ENCODE assay signal across 14 cellular contexts in the genomic region with DNA sequence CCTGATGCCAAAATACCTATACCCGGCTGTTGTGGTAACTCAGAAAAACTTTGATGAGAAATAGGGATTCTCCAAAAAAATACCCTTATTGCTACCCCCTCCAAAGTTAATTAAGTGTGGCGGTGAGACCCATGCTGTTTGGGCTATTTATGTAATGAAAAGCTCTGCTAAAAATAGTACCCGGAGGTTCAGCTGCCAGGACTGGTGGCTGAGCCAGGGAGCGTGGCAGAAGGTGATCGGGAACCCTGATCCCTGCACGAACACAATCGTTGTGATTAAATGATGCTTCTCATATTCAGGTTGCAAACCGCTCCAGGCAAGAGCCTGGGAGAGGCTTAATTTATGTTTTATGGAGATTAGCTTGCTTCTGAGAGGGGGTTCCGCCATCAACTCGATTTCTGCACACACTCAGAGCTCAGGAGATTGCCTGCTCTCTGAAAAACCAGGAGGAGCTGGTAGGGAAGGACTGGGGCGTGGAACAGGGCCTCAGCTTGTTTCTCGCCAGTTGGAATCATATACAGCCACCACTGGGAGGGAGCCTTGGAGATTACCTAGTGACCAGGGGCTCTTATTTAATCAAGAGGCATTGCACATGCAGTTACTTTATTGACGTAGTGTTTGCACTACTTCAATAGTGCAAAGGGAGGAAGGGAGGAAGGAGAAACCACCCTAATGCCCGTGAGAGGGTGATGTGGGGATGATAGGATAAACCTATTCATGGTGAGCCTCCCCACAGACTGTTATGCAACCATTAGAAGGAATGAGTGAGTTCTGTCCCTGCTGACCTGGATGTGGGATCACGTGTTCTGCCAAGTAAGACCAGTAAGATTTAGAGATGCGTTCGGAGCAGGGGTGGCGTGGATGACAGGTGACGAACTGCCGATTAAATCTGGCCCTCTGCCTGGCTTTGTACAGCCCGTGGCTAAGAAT. TPM values are rescaled to one million over a fixed set of nuclear protein-coding genes. Genes with fewer than 3 reads are reported as not detected.
DNase-seq lines count a peak whose midpoint lies in the region; ATAC-seq and TF ChIP-seq lines count a peak whose summit lies in the region.
"Had no signal": no experiment of that assay in that cellular context is flagged by ENCODE, and none has a peak within 500 bp of the region (broad histone marks: within the 10 kb centered on the region; RNA-seq: fewer than 3 reads in every experiment).

No MANE protein-coding gene starts in this region.

- ATAC-seq in WTC11, result no peak
- peak; percentile 71 to 73 for ATAC-seq in left cardiac atrium
- peak; percentile 29 to 58 for ATAC-seq in gastrocnemius medialis
- ATAC-seq in stimulated activated effector memory CD8-positive, alpha-beta T cell treated with anti-CD3 and anti-CD28 coated beads, Interleukin-12 subunit alpha, Interleukin-12 subunit beta, amount 100 ng/mL, for 72 hours, result no peak
- ATAC-seq in GM18870 (IDR thresholded peaks at IDR 0.05; ENCODE audit: unreplicated experiment), result no peak

- H3K27me3 Mint-ChIP-seq in WTC11 (ENCODE audit: low read depth), result no peaks in the 10 kb centered on the region
- H3K27me3 Mint-ChIP-seq: activated CD4-positive, alpha-beta memory T cell treated with anti-CD3 and anti-CD28 coated beads, Interleukin-2, amount 10 ng/mL, durations not matched to agents 7 days and 5 days had no signal

- H3K9me3 ChIP-seq in gastrocnemius medialis, result no peaks in the 10 kb centered on the region
- H3K9me3 ChIP-seq: testis had no signal

- peaks cover 20% of the 10 kb centered on the region for H3K36me3 Mint-ChIP-seq in WTC11
- peaks cover 14% of the 10 kb centered on the region for H3K36me3 Mint-ChIP-seq in stimulated activated effector memory CD8-positive, alpha-beta T cell treated with anti-CD3 and anti-CD28 coated beads, Interleukin-12 subunit alpha, Interleukin-12 subunit beta, amount 100 ng/mL, for 72 hours

- 40 to 44% methylated on average over 21 of the region's 21 CpGs for WGBS in lower leg skin, 2 donors

- no peak for TF ChIP-seq POLR2A in gastrocnemius medialis (IDR thresholded peaks at IDR 0.05)
- no peak for TF ChIP-seq POLR2A in lower leg skin (IDR thresholded peaks at IDR 0.05)

- intact Hi-C loops in left cardiac atrium (cut with DNase I) (no loop called here), gastrocnemius medialis (cut with DNase I; ENCODE audit: low total_unique reads) (loop anchor here (5.0 kb wide), 1 partner anchor 109 kb away; no protein-coding TSS in a partner anchor), lower leg skin (cut with DNase I; ENCODE audit: low total_unique reads) (no loop called here)

- peaks cover 19 to 20% of the 10 kb centered on the region in 2 donors for H3K4me1 ChIP-seq in gastrocnemius medialis
- H3K4me1 ChIP-seq: testis had no signal

- POLR2A ChIA-PET in WTC11 (lab: Charles Lee), result no interaction called here

- peak; percentile 29 for DNase-seq in NCI-H1694 treated with DMSO at 0.1 percent for 48 hours (lab: John Stamatoyannopoulos, UW)
- no peak for DNase-seq in WTC11 (ENCODE audit: low spot score)
- no peak for DNase-seq in left cardiac atrium
- no peak for DNase-seq in gastrocnemius medialis
- no peak for DNase-seq in lower leg skin (ENCODE audit: low spot score in 2 of 2)
- no peak for DNase-seq in stimulated activated effector memory CD8-positive, alpha-beta T cell treated with anti-CD3 and anti-CD28 coated beads, Interleukin-12 subunit alpha, Interleukin-12 subunit beta, amount 100 ng/mL, for 72 hours (ENCODE audit: low spot score in 2 of 2)
- no peak for DNase-seq in hippocampal formation (lab: John Stamatoyannopoulos, UW)
- DNase-seq: activated CD4-positive, alpha-beta memory T cell treated with anti-CD3 and anti-CD28 coated beads, Interleukin-2, amount 10 ng/mL, durations not matched to agents 7 days and 5 days; DMS153; NCI-H1436; NCI-H446 treated with DMSO at 0.1 percent for 48 hours; testis had no signal

- peaks cover 27% of the 10 kb centered on the region for H3K4me1 Mint-ChIP-seq in WTC11
- H3K4me1 Mint-ChIP-seq in stimulated activated effector memory CD8-positive, alpha-beta T cell treated with anti-CD3 and anti-CD28 coated beads, Interleukin-12 subunit alpha, Interleukin-12 subunit beta, amount 100 ng/mL, for 72 hours, result peaks cover 7% of the 10 kb centered on the region

- H3K4me3 ChIP-seq in gastrocnemius medialis (peak overlapping the region in 2 of 4 donors; percentile 5 to 28), lower leg skin (ENCODE audit: low read depth, poor library complexity, severe bottlenecking) (no peak overlapping the region)
- H3K4me3 ChIP-seq: testis had no signal

- H3K4me3 Mint-ChIP-seq in WTC11, result no peak overlapping the region
- no peak overlapping the region for H3K4me3 Mint-ChIP-seq in stimulated activated effector memory CD8-positive, alpha-beta T cell treated with anti-CD3 and anti-CD28 coated beads, Interleukin-12 subunit alpha, Interleukin-12 subunit beta, amount 100 ng/mL, for 72 hours
- H3K4me3 Mint-ChIP-seq: activated CD4-positive, alpha-beta memory T cell treated with anti-CD3 and anti-CD28 coated beads, Interleukin-2, amount 10 ng/mL, durations not matched to agents 7 days and 5 days had no signal

- CTCF ChIA-PET in WTC11 (lab: Charles Lee), result interaction anchor here (0.9 to 2.0 kb wide), 5 partner anchors 10 to 147 kb away, joined by 3 to 9 read pairs (median 5); no protein-coding TSS in a partner anchor

- no peaks in the 10 kb centered on the region for H3K36me3 ChIP-seq in gastrocnemius medialis

- no peaks in the 10 kb centered on the region for H3K27me3 ChIP-seq in gastrocnemius medialis
- H3K27me3 ChIP-seq: testis had no signal

- H3K9me3 Mint-ChIP-seq in WTC11, result no peaks in the 10 kb centered on the region
- no peaks in the 10 kb centered on the region for H3K9me3 Mint-ChIP-seq in stimulated activated effector memory CD8-positive, alpha-beta T cell treated with anti-CD3 and anti-CD28 coated beads, Interleukin-12 subunit alpha, Interleukin-12 subunit beta, amount 100 ng/mL, for 72 hours
- H3K9me3 Mint-ChIP-seq: activated CD4-positive, alpha-beta memory T cell treated with anti-CD3 and anti-CD28 coated beads, Interleukin-2, amount 10 ng/mL, durations not matched to agents 7 days and 5 days had no signal

- H3K27ac Mint-ChIP-seq in WTC11, result no peak overlapping the region
- no peak overlapping the region for H3K27ac Mint-ChIP-seq in stimulated activated effector memory CD8-positive, alpha-beta T cell treated with anti-CD3 and anti-CD28 coated beads, Interleukin-12 subunit alpha, Interleukin-12 subunit beta, amount 100 ng/mL, for 72 hours
- H3K27ac Mint-ChIP-seq: activated CD4-positive, alpha-beta memory T cell treated with anti-CD3 and anti-CD28 coated beads, Interleukin-2, amount 10 ng/mL, durations not matched to agents 7 days and 5 days had no signal

- in situ Hi-C loops in gastrocnemius medialis (cut with MboI; ENCODE audit: low sequenced_read_pairs in 4 of 4), result no loop called here

- no peak for TF ChIP-seq CTCF in WTC11 (IDR thresholded peaks at IDR 0.05)
- no peak for TF ChIP-seq CTCF in gastrocnemius medialis (IDR thresholded peaks at IDR 0.05 in 4 of 5, conservative IDR thresholded peaks at IDR 0.05 in 1 of 5)
- no peak for TF ChIP-seq CTCF in lower leg skin (IDR thresholded peaks at IDR 0.05)

- peak overlapping the region in 1 of 4 donors; percentile 16 for H3K27ac ChIP-seq in gastrocnemius medialis
- H3K27ac ChIP-seq: epithelial cell of prostate, testis had no signal

TF ChIP-seq in WTC11, 78 proteins besides CTCF, POLR2A, EP300 and RAD21:
- TF ChIP-seq, protein P1, sequence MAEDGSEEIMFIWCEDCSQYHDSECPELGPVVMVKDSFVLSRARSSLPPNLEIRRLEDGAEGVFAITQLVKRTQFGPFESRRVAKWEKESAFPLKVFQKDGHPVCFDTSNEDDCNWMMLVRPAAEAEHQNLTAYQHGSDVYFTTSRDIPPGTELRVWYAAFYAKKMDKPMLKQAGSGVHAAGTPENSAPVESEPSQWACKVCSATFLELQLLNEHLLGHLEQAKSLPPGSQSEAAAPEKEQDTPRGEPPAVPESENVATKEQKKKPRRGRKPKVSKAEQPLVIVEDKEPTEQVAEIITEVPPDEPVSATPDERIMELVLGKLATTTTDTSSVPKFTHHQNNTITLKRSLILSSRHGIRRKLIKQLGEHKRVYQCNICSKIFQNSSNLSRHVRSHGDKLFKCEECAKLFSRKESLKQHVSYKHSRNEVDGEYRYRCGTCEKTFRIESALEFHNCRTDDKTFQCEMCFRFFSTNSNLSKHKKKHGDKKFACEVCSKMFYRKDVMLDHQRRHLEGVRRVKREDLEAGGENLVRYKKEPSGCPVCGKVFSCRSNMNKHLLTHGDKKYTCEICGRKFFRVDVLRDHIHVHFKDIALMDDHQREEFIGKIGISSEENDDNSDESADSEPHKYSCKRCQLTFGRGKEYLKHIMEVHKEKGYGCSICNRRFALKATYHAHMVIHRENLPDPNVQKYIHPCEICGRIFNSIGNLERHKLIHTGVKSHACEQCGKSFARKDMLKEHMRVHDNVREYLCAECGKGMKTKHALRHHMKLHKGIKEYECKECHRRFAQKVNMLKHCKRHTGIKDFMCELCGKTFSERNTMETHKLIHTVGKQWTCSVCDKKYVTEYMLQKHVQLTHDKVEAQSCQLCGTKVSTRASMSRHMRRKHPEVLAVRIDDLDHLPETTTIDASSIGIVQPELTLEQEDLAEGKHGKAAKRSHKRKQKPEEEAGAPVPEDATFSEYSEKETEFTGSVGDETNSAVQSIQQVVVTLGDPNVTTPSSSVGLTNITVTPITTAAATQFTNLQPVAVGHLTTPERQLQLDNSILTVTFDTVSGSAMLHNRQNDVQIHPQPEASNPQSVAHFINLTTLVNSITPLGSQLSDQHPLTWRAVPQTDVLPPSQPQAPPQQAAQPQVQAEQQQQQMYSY (CRISPR knock-in tag; IDR thresholded peaks at IDR 0.05), result peak; percentile 31; the same call in 1 of the 2 replicates
- TF ChIP-seq, protein P2, sequence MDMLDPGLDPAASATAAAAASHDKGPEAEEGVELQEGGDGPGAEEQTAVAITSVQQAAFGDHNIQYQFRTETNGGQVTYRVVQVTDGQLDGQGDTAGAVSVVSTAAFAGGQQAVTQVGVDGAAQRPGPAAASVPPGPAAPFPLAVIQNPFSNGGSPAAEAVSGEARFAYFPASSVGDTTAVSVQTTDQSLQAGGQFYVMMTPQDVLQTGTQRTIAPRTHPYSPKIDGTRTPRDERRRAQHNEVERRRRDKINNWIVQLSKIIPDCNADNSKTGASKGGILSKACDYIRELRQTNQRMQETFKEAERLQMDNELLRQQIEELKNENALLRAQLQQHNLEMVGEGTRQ (CRISPR knock-in tag; IDR thresholded peaks at IDR 0.05), result no peak
TF ChIP-seq in WTC11: peak in this region for 1.

RNA-seq across cellular contexts. Expression of gene HRH2, which starts 23.4 kb away (rescaled TPM):
- 9.3 to 12.7 TPM (median 12.2 TPM) in 3 replicates for total RNA-seq in WTC11 (2021)
- total RNA-seq in left cardiac atrium, result 10 to 100 TPM; 20.0 to 24.3 TPM
- 1 to 10 TPM in 2 of 4 donors, under 1 TPM in 2; 0.44 to 1.6 (median 0.76) TPM for total RNA-seq in gastrocnemius medialis
- 1 to 10 TPM in 2 of 4 donors, under 1 TPM in 2; 0.13 to 3.5 (median 1.3) TPM for total RNA-seq in lower leg skin

Comparison
In these comparisons a context has a peak if more than half of its experiments do, and no peak if none do; other contexts are left out.
1. ATAC-seq: peak in left cardiac atrium (2 of 2) and gastrocnemius medialis (2 of 2); none in WTC11 (single experiment), stimulated activated effector memory CD8-positive, alpha-beta T cell treated with anti-CD3 and anti-CD28 coated beads, Interleukin-12 subunit alpha, Interleukin-12 subunit beta, amount 100 ng/mL, for 72 hours (single experiment) and GM18870 (single experiment).